Comparison of ENCODE assay signal across 8 cellular contexts in the genomic region with DNA sequence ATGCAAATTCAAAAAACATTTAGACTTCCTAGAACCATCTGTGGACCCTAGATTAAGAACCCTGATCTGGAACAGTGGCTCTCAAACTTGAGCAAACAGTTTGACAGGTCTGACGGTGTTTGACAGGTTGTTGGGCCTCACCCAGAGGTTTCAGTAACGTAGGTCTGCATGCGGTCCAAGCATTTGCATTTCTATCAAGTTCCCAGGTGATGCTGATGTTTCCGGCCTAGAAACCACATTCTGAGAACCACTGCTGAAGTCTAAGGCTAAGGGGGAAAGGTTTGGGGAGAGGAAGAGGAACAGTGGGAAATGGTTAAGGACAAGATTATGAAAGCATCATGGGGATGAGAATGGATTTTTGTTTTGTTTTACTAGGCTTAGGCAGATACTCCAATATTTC. TPM values are rescaled to one million over a fixed set of nuclear protein-coding genes. Genes with fewer than 3 reads are reported as not detected.
DNase-seq lines count a peak whose midpoint lies in the region; ATAC-seq, FAIRE-seq and TF ChIP-seq lines count a peak whose summit lies in the region.

No MANE protein-coding gene starts in this region.

- no peak overlapping the region for H2BK20ac ChIP-seq in H1 (ENCODE audit: low read length)

- no peak overlapping the region for H2BK12ac ChIP-seq in H1 (ENCODE audit: low read depth, low read length)

- H3K4me1 ChIP-seq in H1 (replicated peaks in 1 of 4; ENCODE audit: control insufficient read depth in 3 of 4, insufficient read depth in 4 of 4, low read length in 3 of 4) (peaks cover 0 to 26% (median 15%) of the 10 kb centered on the region in 4 experiments; a peak in 6 of 7 replicates), lower lobe of right lung (peaks cover 4% of the 10 kb centered on the region)

- TF ChIP-seq EP300 in H1 (IDR thresholded peaks at IDR 0.05; ENCODE audit: borderline replicate concordance in 1 of 2, low read depth in 2 of 2, low read length in 2 of 2) = no peak

- TF ChIP-seq CTCF in H1 (IDR thresholded peaks at IDR 0.05; ENCODE audit: control extremely low read depth in 1 of 3, insufficient read depth in 1 of 3, low read depth in 1 of 3, low read length in 3 of 3) (no peak), lower lobe of right lung (IDR thresholded peaks at IDR 0.05) (no peak)

- H3K9me3 ChIP-seq in H1 (ENCODE audit: insufficient read depth in 2 of 2, low read depth in 1 of 2, low read length in 1 of 2) (no peaks in the 10 kb centered on the region), lower lobe of right lung (no peaks in the 10 kb centered on the region)

- no peaks in the 10 kb centered on the region for H3K23me2 ChIP-seq in H1 (ENCODE audit: low read depth, low read length)

- POLR2A ChIA-PET in H1 (lab: Charles Lee; ENCODE audit: partially characterized antibody) = interaction anchor here (0.9 to 1.9 kb wide), 7 partner anchors 49 to 242 kb away, joined by 3 to 6 read pairs (median 4); partner anchors contain the start of genes MDM4 and PIK3C2B

- no peaks in the 10 kb centered on the region for H3K79me2 ChIP-seq in H1 (ENCODE audit: control insufficient read depth in 1 of 2, insufficient read depth in 2 of 2, low read length in 2 of 2)

- no peak overlapping the region for H3K23ac ChIP-seq in H1 (ENCODE audit: insufficient read length)

- H4K20me1 ChIP-seq in H1 (replicated peaks in 1 of 2; ENCODE audit: control insufficient read depth in 1 of 2, insufficient read depth in 2 of 2, low read length in 2 of 2) = peaks cover 1 to 2% of the 10 kb centered on the region in 2 experiments

- no peak overlapping the region for H3K14ac ChIP-seq in H1 (ENCODE audit: insufficient read length)

- H3K27me3 ChIP-seq in H1 (replicated peaks in 1 of 4; ENCODE audit: control insufficient read depth in 3 of 4, extremely low read depth in 1 of 4, insufficient read depth in 3 of 4, low read length in 3 of 4) (no peaks in the 10 kb centered on the region; a peak in 1 of 7 replicates), lower lobe of right lung (ENCODE audit: low read depth) (no peaks in the 10 kb centered on the region)

- ATAC-seq in GM18498 (IDR thresholded peaks at IDR 0.05; ENCODE audit: unreplicated experiment) (peak; percentile 87), GM21381 (IDR thresholded peaks at IDR 0.05; ENCODE audit: unreplicated experiment) (peak; percentile 78), HG03378 (IDR thresholded peaks at IDR 0.05; ENCODE audit: unreplicated experiment) (peak; percentile 79), lower lobe of right lung (no peak), left ventricle myocardium superior (no peak)

- CTCF ChIA-PET in H1 (lab: Charles Lee; ENCODE audit: partially characterized antibody) = interaction anchor here (0.6 to 28.0 kb wide), 33 partner anchors 9 to 324 kb away, joined by 3 to 397 read pairs (median 8); partner anchors contain the start of gene LRRN2

- H4K5ac ChIP-seq in H1 (ENCODE audit: insufficient read length, low read depth, low read length) = no peak overlapping the region

- DNase-seq in H1 (ENCODE audit: low read depth in 1 of 2, low spot score in 2 of 2) (no peak), NCI-H2227 treated with DMSO at 0.1 percent for 48 hours (lab: John Stamatoyannopoulos, UW) (no peak), lower lobe of right lung (no peak), left ventricle myocardium superior (no peak)
- DNase-seq in activated effector memory CD4-positive, alpha-beta T cell treated with Interleukin-2 at 50 U/mL for 16 hours = no peak

- H2AFZ ChIP-seq in H1 (ENCODE audit: low read length) = no peak overlapping the region

- H3K4me2 ChIP-seq in H1 (ENCODE audit: insufficient read depth in 1 of 2, low read depth in 2 of 2, low read length in 2 of 2) = peak overlapping the region in 1 of 2 experiments; percentile 12; a peak in 1 of 4 replicates

- TF ChIP-seq POLR2A in H1 (IDR thresholded peaks at IDR 0.05; ENCODE audit: control extremely low read depth in 1 of 2, low read depth in 2 of 2, low read length in 2 of 2) = no peak

- no peaks in the 10 kb centered on the region; the same call in 1 of the 2 replicates for H3K79me1 ChIP-seq in H1 (ENCODE audit: low read depth, low read length)

- no peak overlapping the region for H2BK15ac ChIP-seq in H1 (ENCODE audit: low read length)

- H3K36me3 ChIP-seq in H1 (ENCODE audit: control insufficient read depth in 2 of 4, insufficient read depth in 4 of 4, low read length in 3 of 4) = no peaks in the 10 kb centered on the region; a peak in 1 of 8 replicates
- H3K36me3 ChIP-seq in lower lobe of right lung = peaks cover 13% of the 10 kb centered on the region

- no peak overlapping the region for H3K56ac ChIP-seq in H1 (replicated peaks; ENCODE audit: insufficient read length, low read depth, low read length)

- H2BK120ac ChIP-seq in H1 (replicated peaks; ENCODE audit: low read depth, low read length) = no peak overlapping the region

- 39% methylated on average over 4 of the region's 4 CpGs; no CpG with 5 or more reads in 1 of the 2 experiments for WGBS in H1 (ENCODE audit: extremely low coverage in 1 of 2, insufficient coverage in 1 of 2, insufficient read length in 1 of 2, insufficient replicate concordance in 2 of 2, low coverage in 1 of 2, low lambda C conversion rate in 2 of 2, missing lambda C conversion rate in 1 of 2), 2 experiments

- no peak overlapping the region for H3K4ac ChIP-seq in H1 (replicated peaks; ENCODE audit: insufficient read length, low read depth, low read length)

- no peak overlapping the region for H4K91ac ChIP-seq in H1 (replicated peaks; ENCODE audit: insufficient read length, low read length)

- H3K9ac ChIP-seq in H1 (replicated peaks in 1 of 4; ENCODE audit: extremely low read depth in 1 of 4, low read depth in 3 of 4, low read length in 3 of 4) = no peak overlapping the region

- H3K4me3 ChIP-seq in H1 (ENCODE audit: extremely low read depth in 1 of 4, insufficient read depth in 2 of 4, low read depth in 3 of 4, low read length in 4 of 4) (no peak overlapping the region), lower lobe of right lung (no peak overlapping the region)

- no peak overlapping the region for H3K27ac ChIP-seq in H1 (ENCODE audit: low read depth, low read length)
- H3K27ac ChIP-seq in lower lobe of right lung = no peak overlapping the region

- intact Hi-C loops in lower lobe of right lung (cut with DNase I) = no loop called here
- intact Hi-C loops in left ventricle myocardium superior (cut with micrococcal nuclease) = loop anchor here (5.0 kb wide), 1 partner anchor 242 kb away; no protein-coding TSS in a partner anchor

- H2AK5ac ChIP-seq in H1 (ENCODE audit: low read depth, low read length) = no peak overlapping the region

- no peak overlapping the region for H4K8ac ChIP-seq in H1 (ENCODE audit: extremely low read depth, insufficient read depth, low read length)

- no peak overlapping the region for H2BK5ac ChIP-seq in H1 (ENCODE audit: low read depth, low read length)

- FAIRE-seq in H1 (lab: Jason Lieb, UNC) = no peak

- no peak overlapping the region for H3K18ac ChIP-seq in H1 (ENCODE audit: extremely low read depth, low read length)

- TF ChIP-seq RAD21 in H1 (IDR thresholded peaks at IDR 0.05 in 1 of 2, conservative IDR thresholded peaks at IDR 0.05 in 1 of 2; ENCODE audit: low read depth in 2 of 2, low read length in 2 of 2) = no peak

TF ChIP-seq in H1, 55 proteins besides CTCF, POLR2A, EP300 and RAD21 (continues in another document):
- TF ChIP-seq, protein P1, sequence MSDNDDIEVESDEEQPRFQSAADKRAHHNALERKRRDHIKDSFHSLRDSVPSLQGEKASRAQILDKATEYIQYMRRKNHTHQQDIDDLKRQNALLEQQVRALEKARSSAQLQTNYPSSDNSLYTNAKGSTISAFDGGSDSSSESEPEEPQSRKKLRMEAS (IDR thresholded peaks at IDR 0.05) = no peak
- TF ChIP-seq SIN3A (conservative IDR thresholded peaks at IDR 0.05 in 1 of 2, IDR thresholded peaks at IDR 0.05 in 1 of 2; ENCODE audit: low read depth in 1 of 2, low read length in 2 of 2) = peak; percentile 85 to 93; a peak in 3 of 4 replicates
- TF ChIP-seq SAP30 (IDR thresholded peaks at IDR 0.05; ENCODE audit: insufficient read depth, insufficient replicate concordance, low read length) = peak; percentile 72
- TF ChIP-seq CHD2 (IDR thresholded peaks at IDR 0.05; ENCODE audit: low read length) = no peak
- no peak for TF ChIP-seq KDM5A (IDR thresholded peaks at IDR 0.05; ENCODE audit: low read length)
- TF ChIP-seq POLR2AphosphoS5 (IDR thresholded peaks at IDR 0.05; ENCODE audit: low read depth, low read length) = no peak
- TF ChIP-seq SP2 (IDR thresholded peaks at IDR 0.05; ENCODE audit: low read length) = no peak

RNA-seq across cellular contexts. Expression of gene MDM4, which starts 48.6 kb away (rescaled TPM):
- 81.7 and 84.9 TPM in 2 replicates for total RNA-seq in H1 (2021; fragmentation: NEBNext Ultra II Directional; extraction: Animal tissue kit (Norgen Biotek cat#: 25700))
- 10.0 and 10.8 TPM in 2 replicates for polyA plus RNA-seq in H1 (2011; rRNA removed)
- polyA plus RNA-seq in H1 (2011; cell fraction: cytosol; rRNA removed) = 12.8 TPM
- 23.1 TPM for polyA plus RNA-seq in H1 (2011; cell fraction: nucleus; rRNA removed)
- polyA plus RNA-seq in H1 (2012, experiment 1 of 2) = 9.8 to 13.2 TPM (median 11.4 TPM) in 4 replicates
- polyA plus RNA-seq in H1 (2012, experiment 2 of 2) = 2.0 TPM
- 20.5 TPM for polyA plus RNA-seq in H1 (2013, experiment 1 of 2)
- 18.6 TPM for polyA plus RNA-seq in H1 (2013, experiment 2 of 2)
- polyA minus RNA-seq in H1 (2011; rRNA and poly(A)+ RNA removed) = 75.0 and 83.5 TPM in 2 replicates
- 26.9 TPM for polyA minus RNA-seq in H1 (2011; cell fraction: cytosol; rRNA and poly(A)+ RNA removed)
- polyA minus RNA-seq in H1 (2011; cell fraction: nucleus; rRNA and poly(A)+ RNA removed) = 109 TPM
- total RNA-seq in lower lobe of right lung = 77.9 TPM
- total RNA-seq in left ventricle myocardium superior = 30.1 TPM

Comparison
In these comparisons a context has a peak if more than half of its experiments do, and no peak if none do; other contexts are left out.
1. ATAC-seq: peak in GM18498 (single experiment), GM21381 (single experiment) and HG03378 (single experiment); none in lower lobe of right lung (0 of 2) and left ventricle myocardium superior (single experiment).